ENCODE assay signal across 13 cellular contexts in genomic region chr12:806116-806805, GRCh38. TPM values are rescaled to one million over a fixed set of nuclear protein-coding genes. Genes with fewer than 3 reads are reported as not detected.
DNase-seq lines count a peak whose midpoint lies in the region; ATAC-seq and TF ChIP-seq lines count a peak whose summit lies in the region.
"Had no signal": no experiment of that assay in that cellular context is flagged by ENCODE, and none has a peak within 500 bp of the region (broad histone marks: within the 10 kb centered on the region; RNA-seq: fewer than 3 reads in every experiment).

No MANE protein-coding gene starts in this region.

- no peaks in the 10 kb centered on the region for H3K9me3 ChIP-seq in CD8-positive, alpha-beta memory T cell (ENCODE audit: low read length)
- no peaks in the 10 kb centered on the region for H3K9me3 ChIP-seq in neutrophil
- H3K9me3 ChIP-seq in colonic mucosa: no peaks in the 10 kb centered on the region

- no peaks in the 10 kb centered on the region for H3K27me3 Mint-ChIP-seq in CD8-positive, alpha-beta memory T cell
- H3K27me3 Mint-ChIP-seq in effector memory CD8-positive, alpha-beta T cell: no peaks in the 10 kb centered on the region

- H3K36me3 Mint-ChIP-seq in CD8-positive, alpha-beta memory T cell: no peaks in the 10 kb centered on the region
- peaks cover 5% of the 10 kb centered on the region for H3K36me3 Mint-ChIP-seq in effector memory CD8-positive, alpha-beta T cell (ENCODE audit: insufficient read depth)

- no peak for TF ChIP-seq CTCF in neutrophil (IDR thresholded peaks at IDR 0.05)
- no peak for TF ChIP-seq CTCF in colonic mucosa (IDR thresholded peaks at IDR 0.05)

- POLR2A ChIA-PET in CD8-positive, alpha-beta memory T cell (lab: Charles Lee): no interaction called here

- H3K4me1 Mint-ChIP-seq in CD8-positive, alpha-beta memory T cell: peaks cover 74 to 93% (median 89%) of the 10 kb centered on the region in 3 donors
- peaks cover 35 to 78% of the 10 kb centered on the region in 2 donors for H3K4me1 Mint-ChIP-seq in effector memory CD8-positive, alpha-beta T cell (ENCODE audit: low read depth in 2 of 2)

- H3K27ac ChIP-seq in CD8-positive, alpha-beta memory T cell (ENCODE audit: low read depth, low read length): no peak overlapping the region
- H3K27ac ChIP-seq in neutrophil: peak overlapping the region; percentile 50
- H3K27ac ChIP-seq in colonic mucosa: no peak overlapping the region
- H3K27ac ChIP-seq: PC-9 had no signal

- no peak overlapping the region for H3K4me3 ChIP-seq in CD8-positive, alpha-beta memory T cell (ENCODE audit: low read length)
- no peak overlapping the region for H3K4me3 ChIP-seq in neutrophil (ENCODE audit: low read depth in 1 of 2, low read length in 1 of 2)
- no peak overlapping the region for H3K4me3 ChIP-seq in colonic mucosa
- H3K4me3 ChIP-seq: PC-9 had no signal

- peaks cover 66% of the 10 kb centered on the region for H3K4me1 ChIP-seq in CD8-positive, alpha-beta memory T cell (ENCODE audit: insufficient read depth, low read length)
- peaks cover 19 to 28% of the 10 kb centered on the region in 2 experiments for H3K4me1 ChIP-seq in neutrophil (ENCODE audit: control insufficient read depth in 1 of 2, insufficient read depth in 1 of 2, low read depth in 1 of 2, low read length in 1 of 2)
- H3K4me1 ChIP-seq in colonic mucosa: peaks cover 3% of the 10 kb centered on the region

- H3K27ac Mint-ChIP-seq in CD8-positive, alpha-beta memory T cell: peak overlapping the region; percentile 15 to 85 (median 70)
- H3K27ac Mint-ChIP-seq in effector memory CD8-positive, alpha-beta T cell: peak overlapping the region; percentile 4 to 82

- H3K9me3 Mint-ChIP-seq in CD8-positive, alpha-beta memory T cell: no peaks in the 10 kb centered on the region
- H3K9me3 Mint-ChIP-seq in effector memory CD8-positive, alpha-beta T cell: no peaks in the 10 kb centered on the region

- intact Hi-C loops in colonic mucosa (cut with DNase I): no loop called here

- CTCF ChIA-PET in CD8-positive, alpha-beta memory T cell (lab: Charles Lee): interaction anchor here (1.0 to 1.6 kb wide), 4 partner anchors 10 to 55 kb away, joined by 3 to 4 read pairs (median 4); no protein-coding TSS in a partner anchor

- no peaks in the 10 kb centered on the region for H3K36me3 ChIP-seq in CD8-positive, alpha-beta memory T cell (ENCODE audit: insufficient read depth, low read length)
- H3K36me3 ChIP-seq in neutrophil (no peaks in the 10 kb centered on the region), colonic mucosa (no peaks in the 10 kb centered on the region)

- H3K9ac ChIP-seq in colonic mucosa (ENCODE audit: low read depth in 2 of 2, low read length in 2 of 2): no peak overlapping the region

- no peak for DNase-seq in CD8-positive, alpha-beta memory T cell
- DNase-seq in NCI-H226: peak; percentile 38
- DNase-seq in effector memory CD8-positive, alpha-beta T cell: no peak
- DNase-seq in NCI-H446 treated with DMSO at 0.1 percent for 48 hours (lab: John Stamatoyannopoulos, UW): no peak
- DNase-seq in NCI-H510A treated with DMSO at 0.1 percent for 48 hours (lab: John Stamatoyannopoulos, UW): no peak
- no peak for DNase-seq in COLO829 (ENCODE audit: low spot score)
- DNase-seq in colonic mucosa: no peak
- DNase-seq: activated naive CD4-positive, alpha-beta T cell treated with anti-CD3 and anti-CD28 coated beads, Interleukin-2, amount 50 U/mL, for 16 hours; MV-4-11; PC-9; stimulated activated CD8-positive, alpha-beta memory T cell treated with anti-CD3 and anti-CD28 coated beads, Interleukin-4, amount 100 ng/mL, for 48 hours had no signal

- H3K4me3 Mint-ChIP-seq in CD8-positive, alpha-beta memory T cell: peak overlapping the region in 6 of 7 donors; percentile 14 to 84 (median 36)
- peak overlapping the region; percentile 53 to 76 for H3K4me3 Mint-ChIP-seq in effector memory CD8-positive, alpha-beta T cell

- no peaks in the 10 kb centered on the region for H3K27me3 ChIP-seq in CD8-positive, alpha-beta memory T cell (ENCODE audit: insufficient read depth, low read length, poor library complexity, severe bottlenecking)
- H3K27me3 ChIP-seq in neutrophil: no peaks in the 10 kb centered on the region
- H3K27me3 ChIP-seq in colonic mucosa: no peaks in the 10 kb centered on the region

- no peak for ATAC-seq in effector memory CD8-positive, alpha-beta T cell (replicated peaks)
- ATAC-seq: esophagus mucosa had no signal

RNA-seq across cellular contexts. Expression of gene WNK1, which starts 53.9 kb away (rescaled TPM):
- total RNA-seq in CD8-positive, alpha-beta memory T cell: 100 to 1,000 TPM; 174 to 176 TPM
- 47.4 TPM for polyA plus RNA-seq in CD8-positive, alpha-beta memory T cell
- 10 to 100 TPM; 81.8 to 85.8 TPM for total RNA-seq in colonic mucosa
